9 cellular contexts compared by ENCODE assay signal in genomic region chr18:59272971-59273935, GRCh38. TPM values are rescaled to one million over a fixed set of nuclear protein-coding genes. Genes with fewer than 3 reads are reported as not detected.
DNase-seq lines count a peak whose midpoint lies in the region; ATAC-seq lines count a peak whose summit lies in the region.
"Had no signal": no experiment of that assay in that cellular context is flagged by ENCODE, and none has a peak within 500 bp of the region (broad histone marks: within the 10 kb centered on the region; RNA-seq: fewer than 3 reads in every experiment).

Gene RAX (minus strand): TSS chr18:59273454. CDS start chr18:59273206, 248 bp downstream.

- 6 to 8% methylated on average over 66 to 68 of the region's 88 CpGs for WGBS in GM23248 (ENCODE audit: low coverage in 1 of 2, low lambda C conversion rate in 2 of 2, missing lambda C conversion rate in 2 of 2), 2 experiments

- no peak within 1 kb of the TSS for H3K27ac ChIP-seq in GM23248

- intact Hi-C loops in posterior vena cava (cut with DNase I), result no loop called here

- H4K20me1 ChIP-seq in GM23248 (ENCODE audit: insufficient read depth), result no peaks in the 10 kb centered on the region

- DNase-seq in AG20443 (ENCODE audit: low spot score), result peak; percentile 63
- peak; percentile 35 for DNase-seq in GM23248
- no peak for DNase-seq in activated CD8-positive, alpha-beta T cell treated with anti-CD3 and anti-CD28 coated beads, Interleukin-2, amount 10 ng/mL, durations not matched to agents 7 days and 5 days
- no peak for DNase-seq in activated gamma-delta T cell treated with Interleukin-2 at 50 U/mL for 16 hours
- DNase-seq in posterior vena cava (ENCODE audit: low spot score), result no peak

- no peaks in the 10 kb centered on the region for H3K36me3 ChIP-seq in GM23248 (ENCODE audit: low read depth)
- H3K36me3 ChIP-seq in iPS-15b (ENCODE audit: control insufficient read depth, insufficient read depth, low read length), result no peaks in the 10 kb centered on the region

- H3K36me3 Mint-ChIP-seq in activated CD8-positive, alpha-beta T cell treated with anti-CD3 and anti-CD28 coated beads, Interleukin-2, amount 10 ng/mL, durations not matched to agents 7 days and 5 days (ENCODE audit: low read depth), result no peaks in the 10 kb centered on the region
- no peaks in the 10 kb centered on the region for H3K36me3 Mint-ChIP-seq in stimulated activated naive CD8-positive, alpha-beta T cell treated with anti-CD3 and anti-CD28 coated beads, Interleukin-15, Interleukin-2, amounts not matched to agents 100 ng/mL and 50 ng/mL, for 24 hours (ENCODE audit: low read depth)

- CTCF ChIA-PET in activated CD8-positive, alpha-beta T cell treated with anti-CD3 and anti-CD28 coated beads, Interleukin-2, amount 10 ng/mL, durations not matched to agents 7 days and 5 days (lab: Charles Lee), result no interaction called here

- H3K9me3 Mint-ChIP-seq in activated CD8-positive, alpha-beta T cell treated with anti-CD3 and anti-CD28 coated beads, Interleukin-2, amount 10 ng/mL, durations not matched to agents 7 days and 5 days (ENCODE audit: insufficient read depth), result no peaks in the 10 kb centered on the region
- H3K9me3 Mint-ChIP-seq in stimulated activated naive CD8-positive, alpha-beta T cell treated with anti-CD3 and anti-CD28 coated beads, Interleukin-15, Interleukin-2, amounts not matched to agents 100 ng/mL and 50 ng/mL, for 24 hours, result no peaks in the 10 kb centered on the region

- H3K27me3 ChIP-seq in GM23248 (replicated peaks; ENCODE audit: insufficient read depth) (peaks cover 92% of the 10 kb centered on the region), iPS-15b (ENCODE audit: control insufficient read depth, insufficient read depth, low read length) (peaks cover 93% of the 10 kb centered on the region)

- H3F3A ChIP-seq in GM23248 (ENCODE audit: insufficient read depth), result no peaks in the 10 kb centered on the region

- peaks cover 21% of the 10 kb centered on the region for H3K4me1 Mint-ChIP-seq in activated CD8-positive, alpha-beta T cell treated with anti-CD3 and anti-CD28 coated beads, Interleukin-2, amount 10 ng/mL, durations not matched to agents 7 days and 5 days (ENCODE audit: low read depth)
- H3K4me1 Mint-ChIP-seq in stimulated activated naive CD8-positive, alpha-beta T cell treated with anti-CD3 and anti-CD28 coated beads, Interleukin-15, Interleukin-2, amounts not matched to agents 100 ng/mL and 50 ng/mL, for 24 hours (ENCODE audit: low read depth), result peaks cover 22% of the 10 kb centered on the region

- in situ Hi-C loops in GM23248 (cut with MboI), result no loop called here

- no peaks in the 10 kb centered on the region for H3K79me2 ChIP-seq in GM23248 (ENCODE audit: insufficient read depth)

- H3K9me2 ChIP-seq in GM23248 (ENCODE audit: insufficient read depth), result no peaks in the 10 kb centered on the region

- peaks cover 73% of the 10 kb centered on the region for H3K27me3 Mint-ChIP-seq in activated CD8-positive, alpha-beta T cell treated with anti-CD3 and anti-CD28 coated beads, Interleukin-2, amount 10 ng/mL, durations not matched to agents 7 days and 5 days (ENCODE audit: low read depth)
- H3K27me3 Mint-ChIP-seq in stimulated activated naive CD8-positive, alpha-beta T cell treated with anti-CD3 and anti-CD28 coated beads, Interleukin-15, Interleukin-2, amounts not matched to agents 100 ng/mL and 50 ng/mL, for 24 hours, result peaks cover 77% of the 10 kb centered on the region

- H3K27ac Mint-ChIP-seq in activated CD8-positive, alpha-beta T cell treated with anti-CD3 and anti-CD28 coated beads, Interleukin-2, amount 10 ng/mL, durations not matched to agents 7 days and 5 days, result no peak within 1 kb of the TSS
- no peak within 1 kb of the TSS for H3K27ac Mint-ChIP-seq in stimulated activated naive CD8-positive, alpha-beta T cell treated with anti-CD3 and anti-CD28 coated beads, Interleukin-15, Interleukin-2, amounts not matched to agents 100 ng/mL and 50 ng/mL, for 24 hours

- H3K4me3 Mint-ChIP-seq in activated CD8-positive, alpha-beta T cell treated with anti-CD3 and anti-CD28 coated beads, Interleukin-2, amount 10 ng/mL, durations not matched to agents 7 days and 5 days, result no peak within 1 kb of the TSS
- peak within 1 kb of the TSS; percentile 39 for H3K4me3 Mint-ChIP-seq in stimulated activated naive CD8-positive, alpha-beta T cell treated with anti-CD3 and anti-CD28 coated beads, Interleukin-15, Interleukin-2, amounts not matched to agents 100 ng/mL and 50 ng/mL, for 24 hours

- H3K9me3 ChIP-seq in GM23248 (ENCODE audit: low read depth), result no peaks in the 10 kb centered on the region
- no peaks in the 10 kb centered on the region for H3K9me3 ChIP-seq in iPS-15b (ENCODE audit: control insufficient read depth, insufficient read depth, low read length)

- no peak within 1 kb of the TSS for H3K4me2 ChIP-seq in GM23248 (ENCODE audit: unreplicated experiment)

- POLR2A ChIA-PET in activated CD8-positive, alpha-beta T cell treated with anti-CD3 and anti-CD28 coated beads, Interleukin-2, amount 10 ng/mL, durations not matched to agents 7 days and 5 days (lab: Charles Lee), result no interaction called here

- H3K4me3 ChIP-seq in GM23248 (peak within 1 kb of the TSS; percentile 46; the same call in 1 of the 2 replicates), iPS-15b (ENCODE audit: low read depth, low read length) (peak within 1 kb of the TSS; percentile 67)

- H2AFZ ChIP-seq in GM23248, result no peak within 1 kb of the TSS

- H3K9ac ChIP-seq in GM23248, result no peak within 1 kb of the TSS
- no peak within 1 kb of the TSS for H3K9ac ChIP-seq in iPS-15b (ENCODE audit: low read depth, low read length)

- no peaks in the 10 kb centered on the region for H3K4me1 ChIP-seq in GM23248 (ENCODE audit: insufficient read depth)
- peaks cover 12% of the 10 kb centered on the region for H3K4me1 ChIP-seq in iPS-15b (ENCODE audit: control insufficient read depth, insufficient read depth, low read length)

- ATAC-seq in activated CD8-positive, alpha-beta T cell treated with anti-CD3 and anti-CD28 coated beads, Interleukin-2, amount 10 ng/mL, durations not matched to agents 7 days and 5 days, result peak; percentile 25
- ATAC-seq in GM19035 (IDR thresholded peaks at IDR 0.05; ENCODE audit: unreplicated experiment), result no peak
- ATAC-seq: HCT116 had no signal

RNA-seq across cellular contexts. Expression of gene RAX, which starts in this region (rescaled TPM):
- total RNA-seq in GM23248 (2014; rRNA removed; shearing (Covaris generic)), result not detected in 2 replicates
- not detected in 2 replicates for polyA plus RNA-seq in GM23248 (2016; fragmentation: Nextera tagmentation; extraction: Ambion mirVana)
- not detected for total RNA-seq in activated CD8-positive, alpha-beta T cell treated with anti-CD3 and anti-CD28 coated beads, Interleukin-2, amount 10 ng/mL, durations not matched to agents 7 days and 5 days
- total RNA-seq in posterior vena cava, result not detected

Comparison
In these comparisons a context has a peak if more than half of its experiments do, and no peak if none do; other contexts are left out.
1. Peak in DNase-seq and H3K4me3 ChIP-seq in GM23248; RNA of the gene not detected or under 1 TPM.
2. Peak in ATAC-seq in activated CD8-positive, alpha-beta T cell treated with anti-CD3 and anti-CD28 coated beads, Interleukin-2, amount 10 ng/mL, durations not matched to agents 7 days and 5 days; RNA of the gene not detected or under 1 TPM.